9 cellular contexts compared by ENCODE assay signal in genomic region chr13:40485611-40486517, GRCh38.
A peak's percentile ranks its signal among the peaks of the same experiment; 100 is the strongest.
DNase-seq lines count a peak whose midpoint lies in the region; ATAC-seq and TF ChIP-seq lines count a peak whose summit lies in the region.
"Had no signal": no experiment of that assay in that cellular context is flagged by ENCODE, and none has a peak within 500 bp of the region (broad histone marks: within the 10 kb centered on the region; RNA-seq: fewer than 3 reads in every experiment).

No MANE protein-coding gene starts in this region.

- peaks cover 4% of the 10 kb centered on the region for H3K36me3 Mint-ChIP-seq in T-helper 2 cell treated with Interferon-gamma antibody and Interleukin-4, amounts not matched to agents 5 μg/mL and 100 μg/mL, for 36 hours (ENCODE audit: low read depth)
- peaks cover 0 to 31% of the 10 kb centered on the region in 2 donors for H3K36me3 Mint-ChIP-seq in activated naive CD4-positive, alpha-beta T cell treated with anti-CD3 and anti-CD28 coated beads, Interleukin-2, amount 50 U/mL, for 72 hours

- H3K4me1 ChIP-seq in testis = peaks cover 2% of the 10 kb centered on the region

- peak; percentile 53 for DNase-seq in T-helper 2 cell treated with Interferon-gamma antibody and Interleukin-4, amounts not matched to agents 5 μg/mL and 100 μg/mL, for 36 hours (ENCODE audit: low spot score)
- DNase-seq in activated naive CD4-positive, alpha-beta T cell treated with anti-CD3 and anti-CD28 coated beads, Interleukin-2, amount 50 U/mL, for 72 hours (ENCODE audit: low spot score in 2 of 2) = peak; percentile 62 to 68
- peak; percentile 29 to 54 (median 47) for DNase-seq in stimulated activated CD4-positive, alpha-beta T cell treated with anti-CD3 and anti-CD28 coated beads, TNF-alpha, amount 100 ng/mL, for 24 hours (ENCODE audit: low read depth in 3 of 3)
- no peak for DNase-seq in testis
- no peak for DNase-seq in left lobe of liver (ENCODE audit: low spot score)
- DNase-seq: IMR-90 had no signal

- no peaks in the 10 kb centered on the region for H3K9me3 ChIP-seq in testis

- peak overlapping the region; percentile 71 for H3K4me3 Mint-ChIP-seq in T-helper 2 cell treated with Interferon-gamma antibody and Interleukin-4, amounts not matched to agents 5 μg/mL and 100 μg/mL, for 36 hours

- no peaks in the 10 kb centered on the region for H3K27me3 Mint-ChIP-seq in T-helper 2 cell treated with Interferon-gamma antibody and Interleukin-4, amounts not matched to agents 5 μg/mL and 100 μg/mL, for 36 hours (ENCODE audit: low read depth)

- 86 to 93% methylated on average over 12 of the region's 12 CpGs for WGBS in testis, 2 donors

- intact Hi-C loops in testis (cut with DNase I; ENCODE audit: low total_unique reads) = no loop called here

- H3K27me3 ChIP-seq in testis = no peaks in the 10 kb centered on the region

- no peak overlapping the region for H3K4me3 ChIP-seq in testis

- no peak for TF ChIP-seq POLR2A in testis (IDR thresholded peaks at IDR 0.05)

- H3K9me3 Mint-ChIP-seq in T-helper 2 cell treated with Interferon-gamma antibody and Interleukin-4, amounts not matched to agents 5 μg/mL and 100 μg/mL, for 36 hours = peaks cover 9% of the 10 kb centered on the region
- peaks cover 0 to 12% of the 10 kb centered on the region in 2 donors for H3K9me3 Mint-ChIP-seq in activated naive CD4-positive, alpha-beta T cell treated with anti-CD3 and anti-CD28 coated beads, Interleukin-2, amount 50 U/mL, for 72 hours

- no peak for TF ChIP-seq CTCF in testis (IDR thresholded peaks at IDR 0.05)

- no peaks in the 10 kb centered on the region for H3K36me3 ChIP-seq in testis (ENCODE audit: low read depth, missing control alignments)

- H3K4me1 Mint-ChIP-seq in T-helper 2 cell treated with Interferon-gamma antibody and Interleukin-4, amounts not matched to agents 5 μg/mL and 100 μg/mL, for 36 hours (ENCODE audit: low read depth) = peaks cover 52% of the 10 kb centered on the region

- H3K27ac Mint-ChIP-seq in T-helper 2 cell treated with Interferon-gamma antibody and Interleukin-4, amounts not matched to agents 5 μg/mL and 100 μg/mL, for 36 hours = peak overlapping the region; percentile 90
- H3K27ac Mint-ChIP-seq in activated naive CD4-positive, alpha-beta T cell treated with anti-CD3 and anti-CD28 coated beads, Interleukin-2, amount 50 U/mL, for 72 hours = peak overlapping the region; percentile 7 to 80

- no peak overlapping the region for H3K27ac ChIP-seq in testis

- ATAC-seq in GM18907 (IDR thresholded peaks at IDR 0.05; ENCODE audit: unreplicated experiment) (peak; percentile 62), HG02852 (IDR thresholded peaks at IDR 0.05; ENCODE audit: unreplicated experiment) (no peak), HG03521 (IDR thresholded peaks at IDR 0.05; ENCODE audit: unreplicated experiment) (no peak), left lobe of liver (no peak)
- peak; percentile 94 to 98 for ATAC-seq in activated naive CD4-positive, alpha-beta T cell treated with anti-CD3 and anti-CD28 coated beads, Interleukin-2, amount 50 U/mL, for 72 hours

Comparison
In these comparisons a context has a peak if more than half of its experiments do, and no peak if none do; other contexts are left out.
1. ATAC-seq: peak in GM18907 (single experiment) and activated naive CD4-positive, alpha-beta T cell treated with anti-CD3 and anti-CD28 coated beads, Interleukin-2, amount 50 U/mL, for 72 hours (2 of 2); none in HG02852 (single experiment), HG03521 (single experiment) and left lobe of liver (single experiment).
2. DNase-seq: peak in T-helper 2 cell treated with Interferon-gamma antibody and Interleukin-4, amounts not matched to agents 5 μg/mL and 100 μg/mL, for 36 hours (single experiment), activated naive CD4-positive, alpha-beta T cell treated with anti-CD3 and anti-CD28 coated beads, Interleukin-2, amount 50 U/mL, for 72 hours (2 of 2) and stimulated activated CD4-positive, alpha-beta T cell treated with anti-CD3 and anti-CD28 coated beads, TNF-alpha, amount 100 ng/mL, for 24 hours (3 of 3); none in testis (single experiment) and left lobe of liver (single experiment).